Comparison of ENCODE assay signal across 20 cellular contexts in the genomic region with DNA sequence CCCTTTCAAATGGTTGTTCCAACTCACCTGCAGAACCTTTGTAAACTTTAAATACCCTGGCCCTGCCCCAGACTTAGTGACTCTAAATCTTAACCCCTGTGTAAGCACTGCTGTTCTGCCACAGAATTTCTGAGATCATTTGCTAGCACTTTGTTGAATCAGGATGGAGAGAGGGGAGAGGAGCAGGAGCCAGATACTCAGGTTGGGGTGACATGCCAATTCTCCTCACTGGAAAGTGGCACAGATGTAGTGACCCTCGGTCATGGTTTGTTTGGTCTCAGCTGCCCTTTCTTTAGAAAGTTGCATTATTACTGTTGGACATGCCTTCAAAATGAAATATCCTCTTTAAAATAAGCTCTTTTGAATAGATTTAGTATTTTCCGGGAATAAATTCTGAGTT.
A peak's percentile ranks its signal among the peaks of the same experiment; 100 is the strongest.
DNase-seq lines count a peak whose midpoint lies in the region; ATAC-seq and TF ChIP-seq lines count a peak whose summit lies in the region.
"Had no signal": no experiment of that assay in that cellular context is flagged by ENCODE, and none has a peak within 500 bp of the region (broad histone marks: within the 10 kb centered on the region; RNA-seq: fewer than 3 reads in every experiment).

No MANE protein-coding gene starts in this region.

- H3K9me3 Mint-ChIP-seq in activated CD8-positive, alpha-beta T cell treated with anti-CD3 and anti-CD28 coated beads for 36 hours, result peaks cover 2% of the 10 kb centered on the region
- no peaks in the 10 kb centered on the region for H3K9me3 Mint-ChIP-seq in activated CD8-positive, alpha-beta T cell treated with anti-CD3 and anti-CD28 coated beads, Interleukin-2, amount 10 ng/mL, durations not matched to agents 7 days and 5 days (ENCODE audit: insufficient read depth)
- H3K9me3 Mint-ChIP-seq in stimulated activated effector memory CD8-positive, alpha-beta T cell treated with anti-CD3 and anti-CD28 coated beads, Interleukin-12 subunit alpha, Interleukin-12 subunit beta, amount 100 ng/mL, for 72 hours, result no peaks in the 10 kb centered on the region
- H3K9me3 Mint-ChIP-seq in naive thymus-derived CD8-positive, alpha-beta T cell, result no peaks in the 10 kb centered on the region
- H3K9me3 Mint-ChIP-seq: central memory CD8-positive, alpha-beta T cell; natural killer cell treated with Interleukin-12 subunit alpha and Interleukin-12 subunit beta and Interleukin-15 and Interleukin-18, amount 100 ng/mL, for 72 hours had no signal

- H3K36me3 ChIP-seq in SK-N-MC (ENCODE audit: insufficient read depth, low read length), result no peaks in the 10 kb centered on the region
- no peaks in the 10 kb centered on the region for H3K36me3 ChIP-seq in left lung
- H3K36me3 ChIP-seq: ascending aorta; BLaER1 treated with 17β-estradiol and CSF1 and Interleukin-3, amounts not matched to agents 10 nM and 100 nM; transverse colon; WERI-Rb-1 had no signal

- POLR2A ChIA-PET in activated CD8-positive, alpha-beta T cell treated with anti-CD3 and anti-CD28 coated beads for 36 hours (lab: Charles Lee), result no interaction called here
- POLR2A ChIA-PET in activated CD8-positive, alpha-beta T cell treated with anti-CD3 and anti-CD28 coated beads, Interleukin-2, amount 10 ng/mL, durations not matched to agents 7 days and 5 days (lab: Charles Lee), result no interaction called here
- POLR2A ChIA-PET in naive thymus-derived CD8-positive, alpha-beta T cell (lab: Charles Lee), result interaction anchor here (0.6 kb wide), 1 partner anchor 85 kb away, joined by 6 read pairs; no protein-coding TSS in a partner anchor

- peaks cover 19 to 31% of the 10 kb centered on the region in 2 donors for H3K4me1 ChIP-seq in left lung

- no peaks in the 10 kb centered on the region for H3K9me3 ChIP-seq in SK-N-MC (ENCODE audit: low read depth, low read length)
- no peaks in the 10 kb centered on the region for H3K9me3 ChIP-seq in left lung
- H3K9me3 ChIP-seq: ascending aorta; BLaER1 treated with 17β-estradiol and CSF1 and Interleukin-3, amounts not matched to agents 10 nM and 100 nM; transverse colon had no signal

- ATAC-seq in activated CD8-positive, alpha-beta T cell treated with anti-CD3 and anti-CD28 coated beads for 36 hours, result no peak
- no peak for ATAC-seq in activated CD8-positive, alpha-beta T cell treated with anti-CD3 and anti-CD28 coated beads, Interleukin-2, amount 10 ng/mL, durations not matched to agents 7 days and 5 days
- peak; percentile 12 for ATAC-seq in left lung
- ATAC-seq in stimulated activated effector memory CD8-positive, alpha-beta T cell treated with anti-CD3 and anti-CD28 coated beads, Interleukin-12 subunit alpha, Interleukin-12 subunit beta, amount 100 ng/mL, for 72 hours, result no peak
- ATAC-seq in naive thymus-derived CD8-positive, alpha-beta T cell, result no peak

- no peak for DNase-seq in activated CD8-positive, alpha-beta T cell treated with anti-CD3 and anti-CD28 coated beads for 36 hours
- DNase-seq in activated CD8-positive, alpha-beta T cell treated with anti-CD3 and anti-CD28 coated beads, Interleukin-2, amount 10 ng/mL, durations not matched to agents 7 days and 5 days, result no peak
- no peak for DNase-seq in SK-N-MC (ENCODE audit: low read depth, low spot score)
- DNase-seq in left lung, result no peak
- DNase-seq in stimulated activated effector memory CD8-positive, alpha-beta T cell treated with anti-CD3 and anti-CD28 coated beads, Interleukin-12 subunit alpha, Interleukin-12 subunit beta, amount 100 ng/mL, for 72 hours (ENCODE audit: low spot score in 2 of 2), result no peak
- no peak for DNase-seq in A172 (ENCODE audit: low spot score)
- DNase-seq in NCI-H1092 (lab: John Stamatoyannopoulos, UW), result no peak
- DNase-seq in naive thymus-derived CD8-positive, alpha-beta T cell, result no peak
- DNase-seq: activated CD4-positive, alpha-beta T cell treated with anti-CD3 and anti-CD28 coated beads, Interleukin-2, amount 50 U/mL, for 4 hours; DND-41; dorsolateral prefrontal cortex; NCI-H1105; posterior cingulate gyrus; stimulated activated naive CD4-positive, alpha-beta T cell; transverse colon; WERI-Rb-1 had no signal

- H3K27me3 Mint-ChIP-seq in activated CD8-positive, alpha-beta T cell treated with anti-CD3 and anti-CD28 coated beads for 36 hours, result no peaks in the 10 kb centered on the region
- peaks cover 3% of the 10 kb centered on the region for H3K27me3 Mint-ChIP-seq in activated CD8-positive, alpha-beta T cell treated with anti-CD3 and anti-CD28 coated beads, Interleukin-2, amount 10 ng/mL, durations not matched to agents 7 days and 5 days (ENCODE audit: low read depth)
- no peaks in the 10 kb centered on the region for H3K27me3 Mint-ChIP-seq in naive thymus-derived CD8-positive, alpha-beta T cell
- H3K27me3 Mint-ChIP-seq: central memory CD8-positive, alpha-beta T cell; natural killer cell treated with Interleukin-12 subunit alpha and Interleukin-12 subunit beta and Interleukin-15 and Interleukin-18, amount 100 ng/mL, for 72 hours had no signal

- peaks cover 77% of the 10 kb centered on the region for H3K4me1 Mint-ChIP-seq in activated CD8-positive, alpha-beta T cell treated with anti-CD3 and anti-CD28 coated beads for 36 hours (ENCODE audit: low read depth)
- peaks cover 21% of the 10 kb centered on the region for H3K4me1 Mint-ChIP-seq in activated CD8-positive, alpha-beta T cell treated with anti-CD3 and anti-CD28 coated beads, Interleukin-2, amount 10 ng/mL, durations not matched to agents 7 days and 5 days (ENCODE audit: low read depth)
- peaks cover 65% of the 10 kb centered on the region for H3K4me1 Mint-ChIP-seq in stimulated activated effector memory CD8-positive, alpha-beta T cell treated with anti-CD3 and anti-CD28 coated beads, Interleukin-12 subunit alpha, Interleukin-12 subunit beta, amount 100 ng/mL, for 72 hours
- peaks cover 36 to 80% (median 78%) of the 10 kb centered on the region in 4 donors for H3K4me1 Mint-ChIP-seq in naive thymus-derived CD8-positive, alpha-beta T cell

- peak overlapping the region; percentile 65 for H3K27ac ChIP-seq in SK-N-MC
- H3K27ac ChIP-seq in left lung, result no peak overlapping the region
- H3K27ac ChIP-seq: ascending aorta; BLaER1 treated with 17β-estradiol and CSF1 and Interleukin-3, amounts not matched to agents 10 nM and 100 nM; transverse colon; WERI-Rb-1 had no signal

- TF ChIP-seq CTCF in activated CD8-positive, alpha-beta T cell treated with anti-CD3 and anti-CD28 coated beads for 36 hours (IDR thresholded peaks at IDR 0.05), result no peak
- no peak for TF ChIP-seq CTCF in left lung (IDR thresholded peaks at IDR 0.05)

- H3K36me3 Mint-ChIP-seq in activated CD8-positive, alpha-beta T cell treated with anti-CD3 and anti-CD28 coated beads for 36 hours (ENCODE audit: low read depth), result peaks cover 3% of the 10 kb centered on the region
- H3K36me3 Mint-ChIP-seq in activated CD8-positive, alpha-beta T cell treated with anti-CD3 and anti-CD28 coated beads, Interleukin-2, amount 10 ng/mL, durations not matched to agents 7 days and 5 days (ENCODE audit: low read depth), result peaks cover 2% of the 10 kb centered on the region
- no peaks in the 10 kb centered on the region for H3K36me3 Mint-ChIP-seq in stimulated activated effector memory CD8-positive, alpha-beta T cell treated with anti-CD3 and anti-CD28 coated beads, Interleukin-12 subunit alpha, Interleukin-12 subunit beta, amount 100 ng/mL, for 72 hours
- H3K36me3 Mint-ChIP-seq in naive thymus-derived CD8-positive, alpha-beta T cell, result no peaks in the 10 kb centered on the region
- H3K36me3 Mint-ChIP-seq: natural killer cell treated with Interleukin-12 subunit alpha and Interleukin-12 subunit beta and Interleukin-15 and Interleukin-18, amount 100 ng/mL, for 72 hours had no signal

- CTCF ChIA-PET in activated CD8-positive, alpha-beta T cell treated with anti-CD3 and anti-CD28 coated beads for 36 hours (lab: Charles Lee), result no interaction called here
- CTCF ChIA-PET in activated CD8-positive, alpha-beta T cell treated with anti-CD3 and anti-CD28 coated beads, Interleukin-2, amount 10 ng/mL, durations not matched to agents 7 days and 5 days (lab: Charles Lee), result no interaction called here

- H3K4me3 ChIP-seq in SK-N-MC (no peak overlapping the region), left lung (no peak overlapping the region)
- H3K4me3 ChIP-seq: ascending aorta; BLaER1 treated with 17β-estradiol and CSF1 and Interleukin-3, amounts not matched to agents 10 nM and 100 nM; dorsolateral prefrontal cortex; transverse colon had no signal

- H3K27me3 ChIP-seq in left lung, result no peaks in the 10 kb centered on the region
- H3K27me3 ChIP-seq: ascending aorta; BLaER1 treated with 17β-estradiol and CSF1 and Interleukin-3, amounts not matched to agents 10 nM and 100 nM; dorsolateral prefrontal cortex; transverse colon had no signal

- intact Hi-C loops in activated CD8-positive, alpha-beta T cell treated with anti-CD3 and anti-CD28 coated beads for 36 hours (cut with micrococcal nuclease), result loop anchor here (10.0 kb wide), 1 partner anchor 193 kb away; no protein-coding TSS in a partner anchor
- intact Hi-C loops in left lung (cut with DNase I), result no loop called here

- no peak overlapping the region for H3K9ac ChIP-seq in SK-N-MC (ENCODE audit: insufficient read length)
- H3K9ac ChIP-seq: BLaER1 treated with 17β-estradiol and CSF1 and Interleukin-3, amounts not matched to agents 10 nM and 100 nM had no signal

- H3K4me3 Mint-ChIP-seq in activated CD8-positive, alpha-beta T cell treated with anti-CD3 and anti-CD28 coated beads for 36 hours, result no peak overlapping the region
- no peak overlapping the region for H3K4me3 Mint-ChIP-seq in activated CD8-positive, alpha-beta T cell treated with anti-CD3 and anti-CD28 coated beads, Interleukin-2, amount 10 ng/mL, durations not matched to agents 7 days and 5 days
- H3K4me3 Mint-ChIP-seq in stimulated activated effector memory CD8-positive, alpha-beta T cell treated with anti-CD3 and anti-CD28 coated beads, Interleukin-12 subunit alpha, Interleukin-12 subunit beta, amount 100 ng/mL, for 72 hours, result no peak overlapping the region
- peak overlapping the region in 1 of 10 donors; percentile 8 for H3K4me3 Mint-ChIP-seq in naive thymus-derived CD8-positive, alpha-beta T cell
- H3K4me3 Mint-ChIP-seq: central memory CD8-positive, alpha-beta T cell; natural killer cell treated with Interleukin-12 subunit alpha and Interleukin-12 subunit beta and Interleukin-15 and Interleukin-18, amount 100 ng/mL, for 72 hours had no signal

- peak overlapping the region; percentile 17 for H3K27ac Mint-ChIP-seq in activated CD8-positive, alpha-beta T cell treated with anti-CD3 and anti-CD28 coated beads for 36 hours
- no peak overlapping the region for H3K27ac Mint-ChIP-seq in activated CD8-positive, alpha-beta T cell treated with anti-CD3 and anti-CD28 coated beads, Interleukin-2, amount 10 ng/mL, durations not matched to agents 7 days and 5 days
- H3K27ac Mint-ChIP-seq in stimulated activated effector memory CD8-positive, alpha-beta T cell treated with anti-CD3 and anti-CD28 coated beads, Interleukin-12 subunit alpha, Interleukin-12 subunit beta, amount 100 ng/mL, for 72 hours, result peak overlapping the region; percentile 29
- peak overlapping the region in 2 of 10 donors; percentile 15 to 30 for H3K27ac Mint-ChIP-seq in naive thymus-derived CD8-positive, alpha-beta T cell
